Comparison of ENCODE assay signal across 8 cellular contexts in the genomic region with DNA sequence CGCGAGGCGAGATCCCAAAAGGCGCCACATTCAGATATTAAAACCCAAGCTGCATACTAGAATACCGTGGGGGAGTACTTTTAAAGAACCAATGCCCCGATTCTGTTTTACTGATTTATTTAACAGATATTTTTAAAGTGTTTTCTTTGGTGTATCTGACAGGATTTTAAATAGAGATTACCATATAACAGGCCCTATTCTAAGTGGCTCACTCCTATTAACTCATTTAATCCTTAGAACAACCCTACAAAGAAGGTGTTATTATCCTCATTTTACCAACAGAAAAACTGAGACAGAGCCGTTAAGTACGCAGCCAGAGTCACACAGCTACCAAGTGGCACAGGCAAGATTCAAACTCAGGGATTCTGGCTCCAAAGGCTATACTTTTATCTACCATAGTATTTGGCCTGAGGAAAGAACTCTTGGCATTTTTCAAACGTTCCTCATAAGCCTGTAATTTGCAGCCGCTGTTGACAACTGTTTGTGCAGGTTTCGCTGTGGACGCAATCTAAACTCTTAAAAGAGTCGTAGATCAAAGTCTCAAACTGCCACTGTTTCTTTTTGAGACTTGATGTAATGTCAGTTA. TPM values are rescaled to one million over a fixed set of nuclear protein-coding genes. Genes with fewer than 3 reads are reported as not detected.
DNase-seq lines count a peak whose midpoint lies in the region; ATAC-seq and TF ChIP-seq lines count a peak whose summit lies in the region.

No MANE protein-coding gene starts in this region.

- H3K27ac ChIP-seq in neural progenitor cell: no peak overlapping the region

- peak overlapping the region; percentile 62 for H3K4me2 ChIP-seq in neural progenitor cell

- H3K36me3 Mint-ChIP-seq in central memory CD8-positive, alpha-beta T cell (ENCODE audit: insufficient read depth): peaks cover 15% of the 10 kb centered on the region
- H3K36me3 Mint-ChIP-seq in neural progenitor cell: peaks cover 2% of the 10 kb centered on the region

- no peak for TF ChIP-seq CTCF in NB4 (IDR thresholded peaks at IDR 0.05; ENCODE audit: low read depth, low read length)
- no peak for TF ChIP-seq CTCF in neural progenitor cell (IDR thresholded peaks at IDR 0.05)

- no peak overlapping the region for H3K9ac ChIP-seq in neural progenitor cell

- peak overlapping the region; percentile 88 for H3K4me3 Mint-ChIP-seq in central memory CD8-positive, alpha-beta T cell
- H3K4me3 Mint-ChIP-seq in neural progenitor cell: peak overlapping the region; percentile 99

- no peak for TF ChIP-seq POLR2A in NB4 (IDR thresholded peaks at IDR 0.05; ENCODE audit: extremely low read depth, insufficient read length)

- DNase-seq in EL (peak; percentile 17), NB4 (ENCODE audit: low read depth) (no peak), neural progenitor cell (ENCODE audit: low spot score) (no peak), SIG-M5 treated with dmso at 0.1 percent for 504 hours (lab: John Stamatoyannopoulos, UW; ENCODE audit: unreplicated experiment) (no peak), NCI-H1417 treated with DMSO at 0.1 percent for 48 hours (lab: John Stamatoyannopoulos, UW) (no peak)
- DNase-seq in central memory CD8-positive, alpha-beta T cell (ENCODE audit: low spot score in 2 of 2): no peak

- H3K27me3 ChIP-seq in neural progenitor cell: no peaks in the 10 kb centered on the region

- no peaks in the 10 kb centered on the region for H3K9me3 Mint-ChIP-seq in central memory CD8-positive, alpha-beta T cell
- H3K9me3 Mint-ChIP-seq in neural progenitor cell: no peaks in the 10 kb centered on the region

- peak overlapping the region; percentile 78 for H2AFZ ChIP-seq in neural progenitor cell (replicated peaks)

- H3K36me3 ChIP-seq in neural progenitor cell: no peaks in the 10 kb centered on the region

- peak overlapping the region; percentile 47 for H3K4me3 ChIP-seq in NB4 (ENCODE audit: low read depth, low read length)
- peak overlapping the region; percentile 87 for H3K4me3 ChIP-seq in neural progenitor cell

- no peaks in the 10 kb centered on the region for H3K27me3 Mint-ChIP-seq in central memory CD8-positive, alpha-beta T cell
- no peaks in the 10 kb centered on the region for H3K27me3 Mint-ChIP-seq in neural progenitor cell (ENCODE audit: insufficient read depth, low read depth)

- no peaks in the 10 kb centered on the region for H3K9me3 ChIP-seq in neural progenitor cell (ENCODE audit: low read depth)

- peaks cover 22% of the 10 kb centered on the region for H3K4me1 ChIP-seq in neural progenitor cell

- no peak overlapping the region for H3K27ac Mint-ChIP-seq in central memory CD8-positive, alpha-beta T cell (ENCODE audit: low read depth)
- H3K27ac Mint-ChIP-seq in neural progenitor cell: peak overlapping the region; percentile 7

- H3F3A ChIP-seq in neural progenitor cell (ENCODE audit: low read depth): peaks cover 5% of the 10 kb centered on the region

- ATAC-seq in central memory CD8-positive, alpha-beta T cell (replicated peaks; ENCODE audit: extremely low read depth, poor library complexity, severe bottlenecking): no peak
- no peak for ATAC-seq in HG02938 (IDR thresholded peaks at IDR 0.05; ENCODE audit: unreplicated experiment)
- no peak for ATAC-seq in GM21360 (IDR thresholded peaks at IDR 0.05; ENCODE audit: unreplicated experiment)

- H3K79me2 ChIP-seq in neural progenitor cell (ENCODE audit: low read depth): peaks cover 45% of the 10 kb centered on the region

- H4K20me1 ChIP-seq in neural progenitor cell (ENCODE audit: low read depth): peaks cover 38% of the 10 kb centered on the region

- peaks cover 31% of the 10 kb centered on the region for H3K4me1 Mint-ChIP-seq in central memory CD8-positive, alpha-beta T cell
- peaks cover 31% of the 10 kb centered on the region for H3K4me1 Mint-ChIP-seq in neural progenitor cell

RNA-seq across cellular contexts. Expression of gene TMEM245, which starts 0.6 kb away (rescaled TPM):
- total RNA-seq in neural progenitor cell (ENCODE audit: low replicate concordance): 65.9 and 85.3 TPM in 2 replicates

RNA-seq across cellular contexts. Expression of gene FRRS1L, which starts 46.8 kb away (rescaled TPM):
- 4.3 and 13.3 TPM in 2 replicates for total RNA-seq in neural progenitor cell (ENCODE audit: low replicate concordance)
